Comparison of ENCODE assay signal across 8 cellular contexts in genomic region chr17:15341385-15341849, GRCh38. TPM values are rescaled to one million over a fixed set of nuclear protein-coding genes. Genes with fewer than 3 reads are reported as not detected.
DNase-seq lines count a peak whose midpoint lies in the region; ATAC-seq, FAIRE-seq and TF ChIP-seq lines count a peak whose summit lies in the region.

Gene TEKT3, minus strand, starts transcription at chr17:15341597. Its CDS starts 10,012 bp downstream, at chr17:15331585.

- peak; percentile 100 for ATAC-seq in left ventricle myocardium superior
- peak; percentile 100 for ATAC-seq in pancreas

- no peak for DNase-seq in CD8-positive, alpha-beta memory T cell
- DNase-seq in LHCN-M2 (ENCODE audit: low read depth) = peak; percentile 32
- DNase-seq in astrocyte of the hippocampus (ENCODE audit: low read depth, low spot score) = peak; percentile 94
- peak; percentile 94 for DNase-seq in left ventricle myocardium superior
- peak; percentile 83 to 95 (median 86) for DNase-seq in pancreas
- no peak for DNase-seq in NCI-H2107 treated with DMSO at 0.1 percent for 48 hours (lab: John Stamatoyannopoulos, UW; ENCODE audit: unreplicated experiment)
- DNase-seq in activated gamma-delta T cell treated with Interleukin-2 at 50 U/mL for 16 hours = no peak
- DNase-seq in NCI-H1436 (lab: John Stamatoyannopoulos, UW) = no peak

- peaks cover 28% of the 10 kb centered on the region for H3K27me3 ChIP-seq in CD8-positive, alpha-beta memory T cell (ENCODE audit: insufficient read depth, low read length, poor library complexity, severe bottlenecking)
- peaks cover 0 to 4% (median 0%) of the 10 kb centered on the region in 4 donors for H3K27me3 ChIP-seq in pancreas

- no peaks in the 10 kb centered on the region for H3K4me1 ChIP-seq in CD8-positive, alpha-beta memory T cell (ENCODE audit: insufficient read depth, low read length)
- H3K4me1 ChIP-seq in pancreas = no peaks in the 10 kb centered on the region

- peak within 1 kb of the TSS in 2 of 8 donors; percentile 23 to 66 for H3K27ac Mint-ChIP-seq in CD8-positive, alpha-beta memory T cell

- intact Hi-C loops in left ventricle myocardium superior (cut with micrococcal nuclease) (no loop called here), pancreas (cut with DNase I) (no loop called here)

- peaks cover 10 to 13% (median 12%) of the 10 kb centered on the region in 3 donors for H3K4me1 Mint-ChIP-seq in CD8-positive, alpha-beta memory T cell

- CTCF ChIA-PET in CD8-positive, alpha-beta memory T cell (lab: Charles Lee) = no interaction called here

- POLR2A ChIA-PET in CD8-positive, alpha-beta memory T cell (lab: Charles Lee) = no interaction called here

- peak within 1 kb of the TSS in 6 of 7 donors; percentile 35 to 75 (median 65) for H3K4me3 Mint-ChIP-seq in CD8-positive, alpha-beta memory T cell

- H3K36me3 Mint-ChIP-seq in CD8-positive, alpha-beta memory T cell = peaks cover 0 to 3% (median 0%) of the 10 kb centered on the region in 3 donors

- H3K36me3 ChIP-seq in CD8-positive, alpha-beta memory T cell (ENCODE audit: insufficient read depth, low read length) = no peaks in the 10 kb centered on the region
- H3K36me3 ChIP-seq in pancreas = no peaks in the 10 kb centered on the region

- H3K4me3 ChIP-seq in CD8-positive, alpha-beta memory T cell (ENCODE audit: low read length) = no peak within 1 kb of the TSS
- peak within 1 kb of the TSS; percentile 26 to 50 (median 34) for H3K4me3 ChIP-seq in pancreas

- no peak for FAIRE-seq in pancreas (lab: Jason Lieb, UNC)

- H3K27ac ChIP-seq in CD8-positive, alpha-beta memory T cell (ENCODE audit: low read depth, low read length) = no peak within 1 kb of the TSS
- no peak within 1 kb of the TSS for H3K27ac ChIP-seq in pancreas

- no peak for TF ChIP-seq CTCF in pancreas (IDR thresholded peaks at IDR 0.05)

- H3K9me3 ChIP-seq in CD8-positive, alpha-beta memory T cell (ENCODE audit: low read length) = no peaks in the 10 kb centered on the region
- no peaks in the 10 kb centered on the region for H3K9me3 ChIP-seq in pancreas

- H3K9me3 Mint-ChIP-seq in CD8-positive, alpha-beta memory T cell = peaks cover 0 to 6% (median 2%) of the 10 kb centered on the region in 5 donors

- H3K27me3 Mint-ChIP-seq in CD8-positive, alpha-beta memory T cell = peaks cover 54 to 74% of the 10 kb centered on the region in 2 donors

- 1% methylated on average over 28 to 36 of the region's 36 CpGs for WGBS in pancreas, 2 donors

RNA-seq across cellular contexts. Expression of gene TEKT3, which starts in this region (rescaled TPM):
- total RNA-seq in CD8-positive, alpha-beta memory T cell = not detected
- polyA plus RNA-seq in CD8-positive, alpha-beta memory T cell = not detected
- total RNA-seq in LHCN-M2 (2014; rRNA removed) = 0.06 TPM in 1 of 2 replicates, not detected in the other
- polyA plus RNA-seq in LHCN-M2 (2012) = 0.39 TPM
- 0.40 TPM for total RNA-seq in left ventricle myocardium superior
- under 1 TPM in 3 of 6 donors, not detected in 3; 0.23 to 0.43 (median 0.34) TPM for total RNA-seq in pancreas
- polyA plus RNA-seq in pancreas = 1 to 10 TPM; 1.5 to 2.7 TPM

Comparison
In these comparisons a context has a peak if more than half of its experiments do, and no peak if none do; other contexts are left out.
1. Peak in DNase-seq in LHCN-M2; RNA of the gene not detected or under 1 TPM.
2. Peak in DNase-seq and ATAC-seq in left ventricle myocardium superior; RNA of the gene not detected or under 1 TPM.
3. DNase-seq: peak in astrocyte of the hippocampus (single experiment) and pancreas (6 of 6); none in CD8-positive, alpha-beta memory T cell (0 of 5), NCI-H2107 treated with DMSO at 0.1 percent for 48 hours (single experiment), activated gamma-delta T cell treated with Interleukin-2 at 50 U/mL for 16 hours (single experiment) and NCI-H1436 (single experiment).